ENCODE assay signal across 10 cellular contexts in the genomic region with DNA sequence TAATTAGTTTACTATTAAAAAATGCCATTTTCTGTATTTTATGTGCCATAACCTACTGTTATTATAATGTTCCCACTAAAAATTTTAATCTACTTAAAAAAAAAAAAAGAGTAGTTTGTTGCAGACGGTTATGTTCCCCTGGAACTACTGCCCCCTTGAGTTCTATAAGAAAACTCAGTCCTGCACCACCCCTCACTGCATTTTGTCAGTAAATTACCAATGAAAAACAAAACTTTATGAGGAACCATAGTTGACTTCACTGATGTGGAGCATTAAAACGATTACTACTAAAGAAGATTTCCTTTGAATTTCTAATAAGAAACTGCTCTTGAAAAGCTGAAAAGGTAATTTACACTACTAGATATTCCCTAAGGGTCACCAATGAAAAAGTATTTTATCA.
DNase-seq lines count a peak whose midpoint lies in the region; ATAC-seq and TF ChIP-seq lines count a peak whose summit lies in the region.
"Had no signal": no experiment of that assay in that cellular context is flagged by ENCODE, and none has a peak within 500 bp of the region (broad histone marks: within the 10 kb centered on the region; RNA-seq: fewer than 3 reads in every experiment).

No MANE protein-coding gene starts in this region.

- DNase-seq in NCI-H524 (lab: John Stamatoyannopoulos, UW) (peak; percentile 2 to 16), NCI-H524 treated with DMSO at 0.1 percent for 48 hours (lab: John Stamatoyannopoulos, UW) (no peak), KBM-7 (peak; percentile 22), cardiac fibroblast (ENCODE audit: low read depth in 2 of 2) (peak; percentile 34 to 47), osteocyte (ENCODE audit: extremely low spot score, unreplicated experiment) (no peak)
- DNase-seq in activated T-cell treated with anti-CD3 and anti-CD28 coated beads, Interleukin-2, amount 50 U/mL, for 48 hours, result no peak
- no peak for DNase-seq in activated naive CD4-positive, alpha-beta T cell treated with Interleukin-2 at 50 U/mL for 16 hours
- DNase-seq: activated CD4-positive, alpha-beta T cell treated with anti-CD3 and anti-CD28 coated beads, Interleukin-2, amount 10 ng/mL, durations not matched to agents 24 days and 14 days; stimulated activated CD4-positive, alpha-beta T cell treated with anti-CD3 and anti-CD28 coated beads, Interleukin-2, amount 100 ng/mL, for 24 hours had no signal

- in situ Hi-C loops in KBM-7 (cut with MboI; ENCODE audit: low pct_unique_long_range_greater_than_20kb, low sequenced_read_pairs), result no loop called here

- no peaks in the 10 kb centered on the region for H3K27me3 Mint-ChIP-seq in osteocyte (ENCODE audit: unreplicated experiment)
- H3K27me3 Mint-ChIP-seq: activated CD4-positive, alpha-beta T cell treated with anti-CD3 and anti-CD28 coated beads, Interleukin-2, amount 10 ng/mL, durations not matched to agents 24 days and 14 days had no signal

- H3K27ac Mint-ChIP-seq in osteocyte (ENCODE audit: unreplicated experiment), result no peak overlapping the region
- H3K27ac Mint-ChIP-seq: activated CD4-positive, alpha-beta T cell treated with anti-CD3 and anti-CD28 coated beads, Interleukin-2, amount 10 ng/mL, durations not matched to agents 24 days and 14 days had no signal

- H3K4me3 ChIP-seq in cardiac fibroblast (replicated peaks in 1 of 2; ENCODE audit: low read depth in 2 of 2, low read length in 2 of 2), result no peak overlapping the region

- H3K9me3 Mint-ChIP-seq in osteocyte (ENCODE audit: unreplicated experiment), result no peaks in the 10 kb centered on the region
- H3K9me3 Mint-ChIP-seq: activated CD4-positive, alpha-beta T cell treated with anti-CD3 and anti-CD28 coated beads, Interleukin-2, amount 10 ng/mL, durations not matched to agents 24 days and 14 days had no signal

- peak; percentile 51 for TF ChIP-seq CTCF in cardiac fibroblast (IDR thresholded peaks at IDR 0.05; ENCODE audit: low read depth, low read length)
- TF ChIP-seq CTCF in osteocyte (IDR thresholded peaks at IDR 0.05), result peak; percentile 62

- no peak for ATAC-seq in GM18873 (IDR thresholded peaks at IDR 0.05; ENCODE audit: low FRiP score, unreplicated experiment)

- no peak overlapping the region for H3K4me3 Mint-ChIP-seq in osteocyte (ENCODE audit: unreplicated experiment)
- H3K4me3 Mint-ChIP-seq: activated CD4-positive, alpha-beta T cell treated with anti-CD3 and anti-CD28 coated beads, Interleukin-2, amount 10 ng/mL, durations not matched to agents 24 days and 14 days had no signal

- peaks cover 3% of the 10 kb centered on the region for H3K4me1 Mint-ChIP-seq in osteocyte (ENCODE audit: unreplicated experiment)

- no peaks in the 10 kb centered on the region for H3K36me3 Mint-ChIP-seq in osteocyte (ENCODE audit: unreplicated experiment)

Comparison
In these comparisons a context has a peak if more than half of its experiments do, and no peak if none do; other contexts are left out.
1. DNase-seq: peak in NCI-H524 (2 of 2), KBM-7 (single experiment) and cardiac fibroblast (2 of 2); none in NCI-H524 treated with DMSO at 0.1 percent for 48 hours (single experiment), osteocyte (single experiment), activated T-cell treated with anti-CD3 and anti-CD28 coated beads, Interleukin-2, amount 50 U/mL, for 48 hours (0 of 2) and activated naive CD4-positive, alpha-beta T cell treated with Interleukin-2 at 50 U/mL for 16 hours (single experiment).